ENCODE assay signal across 1 cellular context in the genomic region with DNA sequence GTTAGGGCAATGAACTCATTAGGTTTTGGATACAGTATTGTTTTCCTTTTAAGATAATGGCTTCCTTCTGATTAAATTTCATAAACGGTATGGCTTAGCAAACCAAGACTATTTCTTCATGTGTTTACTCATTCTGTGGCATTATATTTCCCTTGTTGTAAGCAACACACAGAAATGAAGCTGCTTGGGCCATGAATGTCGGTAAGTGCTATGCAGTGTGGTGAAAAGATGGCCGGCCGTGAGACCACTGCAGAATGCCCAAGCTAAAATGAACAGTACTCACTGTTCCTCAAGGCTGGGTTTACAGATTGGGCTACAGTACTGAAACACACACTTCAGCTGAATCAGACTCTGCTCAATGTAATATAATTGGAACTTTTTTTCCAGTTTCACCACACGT.
TF ChIP-seq lines count a peak whose summit lies in the region.

No MANE protein-coding gene starts in this region.

TF ChIP-seq in GM12878, 131 proteins besides CTCF, POLR2A, EP300 and RAD21:
- TF ChIP-seq YY1 (IDR thresholded peaks at IDR 0.05; ENCODE audit: low read depth, low read length): peak; percentile 89
- TF ChIP-seq, protein P1, sequence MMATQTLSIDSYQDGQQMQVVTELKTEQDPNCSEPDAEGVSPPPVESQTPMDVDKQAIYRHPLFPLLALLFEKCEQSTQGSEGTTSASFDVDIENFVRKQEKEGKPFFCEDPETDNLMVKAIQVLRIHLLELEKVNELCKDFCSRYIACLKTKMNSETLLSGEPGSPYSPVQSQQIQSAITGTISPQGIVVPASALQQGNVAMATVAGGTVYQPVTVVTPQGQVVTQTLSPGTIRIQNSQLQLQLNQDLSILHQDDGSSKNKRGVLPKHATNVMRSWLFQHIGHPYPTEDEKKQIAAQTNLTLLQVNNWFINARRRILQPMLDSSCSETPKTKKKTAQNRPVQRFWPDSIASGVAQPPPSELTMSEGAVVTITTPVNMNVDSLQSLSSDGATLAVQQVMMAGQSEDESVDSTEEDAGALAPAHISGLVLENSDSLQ (IDR thresholded peaks at IDR 0.05): no peak
- no peak for TF ChIP-seq SP1 (IDR thresholded peaks at IDR 0.05; ENCODE audit: low read depth, low read length)
- TF ChIP-seq, protein P2, sequence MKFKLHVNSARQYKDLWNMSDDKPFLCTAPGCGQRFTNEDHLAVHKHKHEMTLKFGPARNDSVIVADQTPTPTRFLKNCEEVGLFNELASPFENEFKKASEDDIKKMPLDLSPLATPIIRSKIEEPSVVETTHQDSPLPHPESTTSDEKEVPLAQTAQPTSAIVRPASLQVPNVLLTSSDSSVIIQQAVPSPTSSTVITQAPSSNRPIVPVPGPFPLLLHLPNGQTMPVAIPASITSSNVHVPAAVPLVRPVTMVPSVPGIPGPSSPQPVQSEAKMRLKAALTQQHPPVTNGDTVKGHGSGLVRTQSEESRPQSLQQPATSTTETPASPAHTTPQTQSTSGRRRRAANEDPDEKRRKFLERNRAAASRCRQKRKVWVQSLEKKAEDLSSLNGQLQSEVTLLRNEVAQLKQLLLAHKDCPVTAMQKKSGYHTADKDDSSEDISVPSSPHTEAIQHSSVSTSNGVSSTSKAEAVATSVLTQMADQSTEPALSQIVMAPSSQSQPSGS (IDR thresholded peaks at IDR 0.05; ENCODE audit: low read length): 0 out of 2 replicates have a peak, but pooled peaks have one; percentile 14
- TF ChIP-seq CHD1 (IDR thresholded peaks at IDR 0.05; ENCODE audit: low read depth, low read length): no peak
- no peak for TF ChIP-seq BCL3 (IDR thresholded peaks at IDR 0.05; ENCODE audit: borderline replicate concordance, insufficient read depth, low read depth, low read length, poor library complexity, severe bottlenecking)
- 0 out of 2 replicates have a peak, but pooled peaks have one; percentile 3 for TF ChIP-seq MTA2 (IDR thresholded peaks at IDR 0.05; ENCODE audit: low read depth)
- TF ChIP-seq YBX1 (IDR thresholded peaks at IDR 0.05): no peak
- TF ChIP-seq RUNX3 (IDR thresholded peaks at IDR 0.05; ENCODE audit: low read length): peak; percentile 23; the same call in 1 of the 2 replicates
- no peak for TF ChIP-seq SMAD1 (IDR thresholded peaks at IDR 0.05; ENCODE audit: low read depth, partially characterized antibody)
- no peak for TF ChIP-seq TCF12 (IDR thresholded peaks at IDR 0.05; ENCODE audit: low read depth, low read length)
- TF ChIP-seq BCL11A (IDR thresholded peaks at IDR 0.05; ENCODE audit: low read depth, low read length): no peak
- TF ChIP-seq CEBPB (IDR thresholded peaks at IDR 0.05; ENCODE audit: borderline replicate concordance in 1 of 2, low read depth in 2 of 2, low read length in 2 of 2): no peak
- no peak for TF ChIP-seq ZNF207 (IDR thresholded peaks at IDR 0.05; ENCODE audit: borderline replicate concordance)
- TF ChIP-seq SIX5 (IDR thresholded peaks at IDR 0.05; ENCODE audit: low read depth, low read length, severe bottlenecking): no peak
